In the genomic region with DNA sequence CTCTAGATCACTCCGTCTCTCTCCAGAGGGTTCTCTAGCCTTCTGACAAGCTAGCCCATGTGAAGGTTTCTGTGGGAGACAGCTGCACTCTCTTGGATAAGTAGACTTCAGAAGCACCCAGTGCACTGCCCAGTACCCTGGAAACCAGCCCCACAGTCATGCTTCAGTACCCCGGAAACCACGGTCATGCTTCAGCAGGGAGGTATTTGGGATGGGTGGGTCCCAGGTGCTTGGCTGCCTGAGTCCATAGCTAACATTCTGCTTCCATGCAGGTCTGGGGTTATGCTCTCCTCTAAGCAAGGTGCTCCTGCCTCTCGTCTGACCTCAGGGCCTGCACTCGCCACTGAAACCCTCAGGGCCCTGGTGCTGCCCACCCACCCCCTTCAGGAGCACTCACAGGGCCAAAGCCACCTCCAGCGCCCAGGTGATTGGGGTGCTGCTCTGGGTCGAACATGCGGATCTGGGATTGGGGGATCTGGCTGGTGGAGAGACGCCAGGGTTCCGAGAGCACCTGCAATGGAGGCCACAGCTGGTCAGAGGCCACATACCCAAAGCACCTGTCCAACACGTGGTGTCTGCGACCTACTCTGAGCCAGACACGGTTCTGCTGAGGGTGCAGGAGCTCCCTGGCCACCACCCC, we compare ENCODE assay signal across 30 cellular contexts. TPM values are rescaled to one million over a fixed set of nuclear protein-coding genes. Genes with fewer than 3 reads are reported as not detected.
A peak's percentile ranks its signal among the peaks of the same experiment; 100 is the strongest.
DNase-seq lines count a peak whose midpoint lies in the region; ATAC-seq, FAIRE-seq and TF ChIP-seq lines count a peak whose summit lies in the region.
"Had no signal": no experiment of that assay in that cellular context is flagged by ENCODE, and none has a peak within 500 bp of the region (broad histone marks: within the 10 kb centered on the region; RNA-seq: fewer than 3 reads in every experiment).

No MANE protein-coding gene starts in this region.

- H2AFZ ChIP-seq in HepG2 (ENCODE audit: low read length), result no peak overlapping the region

- POLR2A ChIA-PET in HepG2 (lab: Yijun Ruan, JAX), result interaction anchor here (1.2 to 3.2 kb wide), 6 partner anchors 12 to 130 kb away, joined by 4 to 30 read pairs (median 6); partner anchors contain the start of genes CHKB, KLHDC7B and SCO2

- no TSS peak for BruUV-seq in HepG2 (replicated peaks; lab: Mats Ljungman, UMichigan)

- TF ChIP-seq EP300 in HepG2 (IDR thresholded peaks at IDR 0.05; ENCODE audit: low read depth in 2 of 2, low read length in 2 of 2) (no peak), HepG2 (CRISPR knock-in tag; IDR thresholded peaks at IDR 0.05; ENCODE audit: borderline replicate concordance) (no peak)

- intact Hi-C loops in HepG2 (cut with micrococcal nuclease; ENCODE audit: unreplicated experiment), result no loop called here
- intact Hi-C loops in activated T-helper 1 cell treated with anti-CD3 and anti-CD28 coated beads, Interleukin-12 subunit alpha, Interleukin-12 subunit beta, Interleukin-2, Interleukin-4 antibody, amounts not matched to agents 30 ng/mL and 10 ng/mL and 1 ng/mL, durations not matched to agents 14 hours and 24 hours and 36 hours (cut with micrococcal nuclease), result no loop called here

- ATAC-seq in HepG2, result no peak
- ATAC-seq in GM21367 (IDR thresholded peaks at IDR 0.05; ENCODE audit: unreplicated experiment), result no peak
- ATAC-seq in HG03457 (IDR thresholded peaks at IDR 0.05; ENCODE audit: unreplicated experiment), result no peak
- ATAC-seq: stimulated activated memory B cell treated with anti-CD40 and anti-IgM and Interleukin-4, amounts not matched to agents 10 μg/mL and 1 μg/mL and 100 μg/mL, for 72 hours; WTC11 had no signal

- no peaks in the 10 kb centered on the region for H4K20me1 ChIP-seq in HepG2 (ENCODE audit: insufficient read depth, low read length)

- H3K36me3 ChIP-seq in HepG2 (replicated peaks in 1 of 2; ENCODE audit: control insufficient read depth in 1 of 2, insufficient read depth in 2 of 2, low read length in 2 of 2), result peaks cover 4 to 5% of the 10 kb centered on the region in 2 experiments; a peak in 2 of 5 replicates

- CTCF ChIA-PET in HepG2 (lab: Yijun Ruan, JAX; ENCODE audit: low intra/inter-chr PET ratio, low total read pairs), result no interaction called here

- H3K27ac Mint-ChIP-seq in activated T-helper 1 cell treated with anti-CD3 and anti-CD28 coated beads, Interleukin-12 subunit alpha, Interleukin-12 subunit beta, Interleukin-2, Interleukin-4 antibody, amounts not matched to agents 30 ng/mL and 10 ng/mL and 1 ng/mL, durations not matched to agents 14 hours and 24 hours and 36 hours, result no peak overlapping the region
- H3K27ac Mint-ChIP-seq: activated naive CD4-positive, alpha-beta T cell treated with anti-CD3 and anti-CD28 coated beads for 36 hours; dendritic cell treated with granulocyte-macrophage colony-stimulating factor and Interleukin-4, amounts not matched to agents 40 ng/mL and 50 ng/mL, for 4 days; nephron; stimulated activated memory B cell treated with anti-CD40 and anti-IgM and Interleukin-4, amounts not matched to agents 10 μg/mL and 1 μg/mL and 100 μg/mL, for 72 hours; WTC11 had no signal

- H3K79me2 ChIP-seq in HepG2 (ENCODE audit: insufficient read depth, low read length), result no peaks in the 10 kb centered on the region

- peak overlapping the region; percentile 47; the same call in 1 of the 2 replicates for H3K9ac ChIP-seq in HepG2 (ENCODE audit: insufficient read depth, low read depth, low read length)

- H3K9me3 ChIP-seq in HepG2 (ENCODE audit: low read length), result no peaks in the 10 kb centered on the region
- H3K9me3 ChIP-seq: adrenal gland, body of pancreas, SJCRH30 had no signal

- in situ Hi-C loops in HepG2 (cut with HindIII; ENCODE audit: extremely low pct_ligation_motif_present, low pct_unique_long_range_greater_than_20kb), result loop anchor here (5.0 kb wide), 1 partner anchor 38 kb away; the partner anchor contains the start of gene TYMP

- H3K27ac ChIP-seq in HepG2 (ENCODE audit: extremely low read length, insufficient read depth, low read length), result peak overlapping the region; percentile 83
- H3K27ac ChIP-seq: adrenal gland, SJCRH30 had no signal

- H3K9me3 Mint-ChIP-seq in activated T-helper 1 cell treated with anti-CD3 and anti-CD28 coated beads, Interleukin-12 subunit alpha, Interleukin-12 subunit beta, Interleukin-2, Interleukin-4 antibody, amounts not matched to agents 30 ng/mL and 10 ng/mL and 1 ng/mL, durations not matched to agents 14 hours and 24 hours and 36 hours, result no peaks in the 10 kb centered on the region
- H3K9me3 Mint-ChIP-seq: activated naive CD4-positive, alpha-beta T cell treated with anti-CD3 and anti-CD28 coated beads for 36 hours; CD4-positive, alpha-beta memory T cell; dendritic cell treated with granulocyte-macrophage colony-stimulating factor and Interleukin-4, amounts not matched to agents 40 ng/mL and 50 ng/mL, for 4 days; IgD-negative memory B cell; nephron; stimulated activated memory B cell treated with anti-CD40 and anti-IgM and Interleukin-4, amounts not matched to agents 10 μg/mL and 1 μg/mL and 100 μg/mL, for 72 hours; WTC11 had no signal

- H3K36me3 Mint-ChIP-seq in activated T-helper 1 cell treated with anti-CD3 and anti-CD28 coated beads, Interleukin-12 subunit alpha, Interleukin-12 subunit beta, Interleukin-2, Interleukin-4 antibody, amounts not matched to agents 30 ng/mL and 10 ng/mL and 1 ng/mL, durations not matched to agents 14 hours and 24 hours and 36 hours (ENCODE audit: low read depth), result peaks cover 27% of the 10 kb centered on the region

- H3K4me2 ChIP-seq in HepG2 (ENCODE audit: low read depth, low read length), result no peak overlapping the region; the same call in 1 of the 2 replicates

- WGBS in HepG2 (ENCODE audit: low lambda C conversion rate), result 93% methylated on average over 12 of the region's 13 CpGs

- H3K4me1 ChIP-seq in HepG2 (ENCODE audit: insufficient read depth, low read length), result peaks cover 29% of the 10 kb centered on the region
- H3K4me1 ChIP-seq: adrenal gland had no signal

- no peak overlapping the region for H3K4me3 ChIP-seq in HepG2 (replicated peaks in 1 of 3; ENCODE audit: insufficient read depth in 1 of 3, low read depth in 2 of 3, low read length in 3 of 3)
- H3K4me3 ChIP-seq: adrenal gland, body of pancreas, SJCRH30, skin epidermis had no signal

- no peak for TF ChIP-seq RAD21 in HepG2 (CRISPR knock-in tag; IDR thresholded peaks at IDR 0.05)

- TF ChIP-seq CTCF in HepG2 (CRISPR knock-in tag; IDR thresholded peaks at IDR 0.05), result no peak

- no peak overlapping the region for H3K4me3 Mint-ChIP-seq in activated T-helper 1 cell treated with anti-CD3 and anti-CD28 coated beads, Interleukin-12 subunit alpha, Interleukin-12 subunit beta, Interleukin-2, Interleukin-4 antibody, amounts not matched to agents 30 ng/mL and 10 ng/mL and 1 ng/mL, durations not matched to agents 14 hours and 24 hours and 36 hours
- H3K4me3 Mint-ChIP-seq: activated naive CD4-positive, alpha-beta T cell treated with anti-CD3 and anti-CD28 coated beads for 36 hours; CD4-positive, alpha-beta memory T cell; dendritic cell treated with granulocyte-macrophage colony-stimulating factor and Interleukin-4, amounts not matched to agents 40 ng/mL and 50 ng/mL, for 4 days; nephron; stimulated activated memory B cell treated with anti-CD40 and anti-IgM and Interleukin-4, amounts not matched to agents 10 μg/mL and 1 μg/mL and 100 μg/mL, for 72 hours; WTC11 had no signal

- DNase-seq in activated effector memory CD4-positive, alpha-beta T cell treated with anti-CD3 and anti-CD28 coated beads, Interleukin-2, amount 50 U/mL, for 16 hours, result peak; percentile 60
- DNase-seq in activated effector memory CD4-positive, alpha-beta T cell treated with Interleukin-2 at 50 U/mL for 16 hours, result no peak
- DNase-seq in NAMALWA (ENCODE audit: low spot score), result peak; percentile 61
- DNase-seq in HepG2 (ENCODE audit: low spot score), result no peak
- no peak for DNase-seq in activated T-helper 1 cell treated with anti-CD3 and anti-CD28 coated beads, Interleukin-12 subunit alpha, Interleukin-12 subunit beta, Interleukin-2, Interleukin-4 antibody, amounts not matched to agents 30 ng/mL and 10 ng/mL and 1 ng/mL, durations not matched to agents 14 hours and 24 hours and 36 hours (ENCODE audit: low spot score)
- no peak for DNase-seq in NCI-H2196 (lab: John Stamatoyannopoulos, UW; ENCODE audit: unreplicated experiment)
- DNase-seq: activated naive CD4-positive, alpha-beta T cell treated with anti-CD3 and anti-CD28 coated beads for 36 hours; activated T-cell treated with anti-CD3 and anti-CD28 coated beads, Interleukin-2, amount 50 U/mL, for 48 hours; CD4-positive, alpha-beta memory T cell; DMS 273 treated with DMSO at 0.1 percent for 48 hours; NCI-H446; NCI-H82; SJCRH30 had no signal

- FAIRE-seq in HepG2 (lab: Jason Lieb, UNC), result no peak
- FAIRE-seq: A204.1, endometrium, frontal cortex, GM12892 had no signal

- no peaks in the 10 kb centered on the region for H3K27me3 ChIP-seq in HepG2 (ENCODE audit: control insufficient read depth in 1 of 2, insufficient read depth in 2 of 2, low read length in 2 of 2)
- H3K27me3 ChIP-seq: adrenal gland, body of pancreas, SJCRH30 had no signal

- no peaks in the 10 kb centered on the region for H3K4me1 Mint-ChIP-seq in activated T-helper 1 cell treated with anti-CD3 and anti-CD28 coated beads, Interleukin-12 subunit alpha, Interleukin-12 subunit beta, Interleukin-2, Interleukin-4 antibody, amounts not matched to agents 30 ng/mL and 10 ng/mL and 1 ng/mL, durations not matched to agents 14 hours and 24 hours and 36 hours (ENCODE audit: low read depth)
- H3K4me1 Mint-ChIP-seq: CD4-positive, alpha-beta memory T cell; nephron; WTC11 had no signal

- TF ChIP-seq POLR2A in HepG2 (IDR thresholded peaks at IDR 0.05; ENCODE audit: insufficient read depth in 1 of 2, low read depth in 2 of 2, low read length in 2 of 2), result no peak

- peaks cover 3% of the 10 kb centered on the region for H3K27me3 Mint-ChIP-seq in activated T-helper 1 cell treated with anti-CD3 and anti-CD28 coated beads, Interleukin-12 subunit alpha, Interleukin-12 subunit beta, Interleukin-2, Interleukin-4 antibody, amounts not matched to agents 30 ng/mL and 10 ng/mL and 1 ng/mL, durations not matched to agents 14 hours and 24 hours and 36 hours (ENCODE audit: insufficient read depth)
- H3K27me3 Mint-ChIP-seq: CD4-positive, alpha-beta memory T cell; stimulated activated memory B cell treated with anti-CD40 and anti-IgM and Interleukin-4, amounts not matched to agents 10 μg/mL and 1 μg/mL and 100 μg/mL, for 72 hours had no signal

RNA-seq across cellular contexts. Expression of gene SYCE3, which starts 7.3 kb away (rescaled TPM):
- not detected in 2 replicates for total RNA-seq in HepG2 (2016; rRNA removed; fragmentation: Illumina TruSeq; extraction: Trizol)
- not detected in 2 replicates for total RNA-seq in HepG2 (2016; cell fraction: cytosol; rRNA removed; fragmentation: Illumina TruSeq; extraction: Trizol; ENCODE audit: low read depth)
- not detected in 2 replicates for total RNA-seq in HepG2 (2016; cell fraction: insoluble cytoplasmic fraction; rRNA removed; fragmentation: Illumina TruSeq; extraction: Trizol)
- total RNA-seq in HepG2 (2016; cell fraction: membrane; rRNA removed; fragmentation: Illumina TruSeq; extraction: Trizol), result not detected in 2 replicates
- not detected in 2 replicates for total RNA-seq in HepG2 (2016; cell fraction: nucleus; rRNA removed; fragmentation: Illumina TruSeq; extraction: Trizol)
- 0.29 TPM in 1 of 2 replicates, not detected in the other for polyA plus RNA-seq in HepG2 (2011; rRNA removed)
- polyA plus RNA-seq in HepG2 (2011; cell fraction: cytosol; rRNA removed), result 0.27 TPM in 1 of 2 replicates, not detected in the other
- polyA plus RNA-seq in HepG2 (2011; cell fraction: nucleus; rRNA removed), result not detected in 2 replicates
- not detected in 2 replicates for polyA plus RNA-seq in HepG2 (2012)
- not detected in 2 replicates for polyA plus RNA-seq in HepG2 (2016; cell fraction: cytosol; fragmentation: Illumina TruSeq; extraction: Trizol; ENCODE audit: low read depth)
- polyA plus RNA-seq in HepG2 (2016; cell fraction: insoluble cytoplasmic fraction; fragmentation: Illumina TruSeq; extraction: Trizol; ENCODE audit: low read depth), result not detected in 2 replicates
- polyA plus RNA-seq in HepG2 (2016; cell fraction: membrane; fragmentation: Illumina TruSeq; extraction: Trizol; ENCODE audit: low read depth), result not detected in 2 replicates
- not detected in 2 replicates for polyA plus RNA-seq in HepG2 (2016; cell fraction: nucleus; fragmentation: Illumina TruSeq; extraction: Trizol; ENCODE audit: insufficient read depth, low read depth)
- not detected in 2 replicates for polyA minus RNA-seq in HepG2 (2011; rRNA and poly(A)+ RNA removed; ENCODE audit: low replicate concordance)
- polyA minus RNA-seq in HepG2 (2011; cell fraction: cytosol; rRNA and poly(A)+ RNA removed), result not detected in 2 replicates
- not detected in 2 replicates for polyA minus RNA-seq in HepG2 (2011; cell fraction: nucleus; rRNA and poly(A)+ RNA removed)
- 0.83 TPM in 1 of 2 replicates, not detected in the other for total RNA-seq in activated T-helper 1 cell treated with anti-CD3 and anti-CD28 coated beads, Interleukin-12 subunit alpha, Interleukin-12 subunit beta, Interleukin-2, Interleukin-4 antibody, amounts not matched to agents 30 ng/mL and 10 ng/mL and 1 ng/mL, durations not matched to agents 14 hours and 24 hours and 36 hours
- total RNA-seq: body of pancreas; CD4-positive, alpha-beta memory T cell; frontal cortex; osteocyte; RPMI7951; SJCRH30; ureter had no signal
- polyA plus RNA-seq: IgD-negative memory B cell had no signal

RNA-seq across cellular contexts. Expression of gene CPT1B, which starts 8.2 kb away (rescaled TPM):
- total RNA-seq in HepG2 (2016; rRNA removed; fragmentation: Illumina TruSeq; extraction: Trizol), result 2.3 and 9.2 TPM in 2 replicates
- total RNA-seq in HepG2 (2016; cell fraction: cytosol; rRNA removed; fragmentation: Illumina TruSeq; extraction: Trizol; ENCODE audit: low read depth), result 0.91 and 1.5 TPM in 2 replicates
- 1.4 and 10.1 TPM in 2 replicates for total RNA-seq in HepG2 (2016; cell fraction: insoluble cytoplasmic fraction; rRNA removed; fragmentation: Illumina TruSeq; extraction: Trizol)
- total RNA-seq in HepG2 (2016; cell fraction: membrane; rRNA removed; fragmentation: Illumina TruSeq; extraction: Trizol), result 1.9 and 2.4 TPM in 2 replicates
- 11.6 and 16.2 TPM in 2 replicates for total RNA-seq in HepG2 (2016; cell fraction: nucleus; rRNA removed; fragmentation: Illumina TruSeq; extraction: Trizol)
- 19.5 and 26.5 TPM in 2 replicates for polyA plus RNA-seq in HepG2 (2011; rRNA removed)
- 4.5 and 5.2 TPM in 2 replicates for polyA plus RNA-seq in HepG2 (2011; cell fraction: cytosol; rRNA removed)
- polyA plus RNA-seq in HepG2 (2011; cell fraction: nucleus; rRNA removed), result 177 and 200 TPM in 2 replicates
- 15.0 and 23.3 TPM in 2 replicates for polyA plus RNA-seq in HepG2 (2012)
- 0.49 and 0.80 TPM in 2 replicates for polyA plus RNA-seq in HepG2 (2016; cell fraction: cytosol; fragmentation: Illumina TruSeq; extraction: Trizol; ENCODE audit: low read depth)
- 2.0 and 2.6 TPM in 2 replicates for polyA plus RNA-seq in HepG2 (2016; cell fraction: insoluble cytoplasmic fraction; fragmentation: Illumina TruSeq; extraction: Trizol; ENCODE audit: low read depth)
- 1.7 and 2.0 TPM in 2 replicates for polyA plus RNA-seq in HepG2 (2016; cell fraction: membrane; fragmentation: Illumina TruSeq; extraction: Trizol; ENCODE audit: low read depth)
- 62.6 and 63.1 TPM in 2 replicates for polyA plus RNA-seq in HepG2 (2016; cell fraction: nucleus; fragmentation: Illumina TruSeq; extraction: Trizol; ENCODE audit: insufficient read depth, low read depth)
- 7.0 and 8.4 TPM in 2 replicates for polyA minus RNA-seq in HepG2 (2011; rRNA and poly(A)+ RNA removed; ENCODE audit: low replicate concordance)
- polyA minus RNA-seq in HepG2 (2011; cell fraction: cytosol; rRNA and poly(A)+ RNA removed), result 0.79 and 1.7 TPM in 2 replicates
- 21.3 and 22.5 TPM in 2 replicates for polyA minus RNA-seq in HepG2 (2011; cell fraction: nucleus; rRNA and poly(A)+ RNA removed)
- total RNA-seq in activated T-helper 1 cell treated with anti-CD3 and anti-CD28 coated beads, Interleukin-12 subunit alpha, Interleukin-12 subunit beta, Interleukin-2, Interleukin-4 antibody, amounts not matched to agents 30 ng/mL and 10 ng/mL and 1 ng/mL, durations not matched to agents 14 hours and 24 hours and 36 hours, result 65.6 and 68.2 TPM in 2 replicates

RNA-seq across cellular contexts. Expression of gene CHKB, which starts 12.6 kb away (rescaled TPM):
- total RNA-seq in HepG2 (2016; rRNA removed; fragmentation: Illumina TruSeq; extraction: Trizol), result 9.9 and 24.5 TPM in 2 replicates
- 17.8 and 21.3 TPM in 2 replicates for total RNA-seq in HepG2 (2016; cell fraction: cytosol; rRNA removed; fragmentation: Illumina TruSeq; extraction: Trizol; ENCODE audit: low read depth)
- 10.7 and 27.7 TPM in 2 replicates for total RNA-seq in HepG2 (2016; cell fraction: insoluble cytoplasmic fraction; rRNA removed; fragmentation: Illumina TruSeq; extraction: Trizol)
- total RNA-seq in HepG2 (2016; cell fraction: membrane; rRNA removed; fragmentation: Illumina TruSeq; extraction: Trizol), result 16.6 and 17.3 TPM in 2 replicates
- 27.3 and 33.6 TPM in 2 replicates for total RNA-seq in HepG2 (2016; cell fraction: nucleus; rRNA removed; fragmentation: Illumina TruSeq; extraction: Trizol)
- polyA plus RNA-seq in HepG2 (2011; rRNA removed), result 42.7 and 43.1 TPM in 2 replicates
- 11.7 and 13.0 TPM in 2 replicates for polyA plus RNA-seq in HepG2 (2011; cell fraction: cytosol; rRNA removed)
- 163 and 176 TPM in 2 replicates for polyA plus RNA-seq in HepG2 (2011; cell fraction: nucleus; rRNA removed)
- polyA plus RNA-seq in HepG2 (2012), result 20.9 and 22.0 TPM in 2 replicates
- 10.7 and 12.5 TPM in 2 replicates for polyA plus RNA-seq in HepG2 (2016; cell fraction: cytosol; fragmentation: Illumina TruSeq; extraction: Trizol; ENCODE audit: low read depth)
- 10.1 and 10.6 TPM in 2 replicates for polyA plus RNA-seq in HepG2 (2016; cell fraction: insoluble cytoplasmic fraction; fragmentation: Illumina TruSeq; extraction: Trizol; ENCODE audit: low read depth)
- 12.3 and 13.1 TPM in 2 replicates for polyA plus RNA-seq in HepG2 (2016; cell fraction: membrane; fragmentation: Illumina TruSeq; extraction: Trizol; ENCODE audit: low read depth)
- 91.8 and 97.4 TPM in 2 replicates for polyA plus RNA-seq in HepG2 (2016; cell fraction: nucleus; fragmentation: Illumina TruSeq; extraction: Trizol; ENCODE audit: insufficient read depth, low read depth)
- 12.9 and 13.6 TPM in 2 replicates for polyA minus RNA-seq in HepG2 (2011; rRNA and poly(A)+ RNA removed; ENCODE audit: low replicate concordance)
- 3.1 TPM in 2 replicates for polyA minus RNA-seq in HepG2 (2011; cell fraction: cytosol; rRNA and poly(A)+ RNA removed)
- polyA minus RNA-seq in HepG2 (2011; cell fraction: nucleus; rRNA and poly(A)+ RNA removed), result 20.0 and 26.5 TPM in 2 replicates
- 81.0 and 88.7 TPM in 2 replicates for total RNA-seq in activated T-helper 1 cell treated with anti-CD3 and anti-CD28 coated beads, Interleukin-12 subunit alpha, Interleukin-12 subunit beta, Interleukin-2, Interleukin-4 antibody, amounts not matched to agents 30 ng/mL and 10 ng/mL and 1 ng/mL, durations not matched to agents 14 hours and 24 hours and 36 hours

RNA-seq across cellular contexts. Expression of gene KLHDC7B, which starts 24.3 kb away (rescaled TPM):
- total RNA-seq in HepG2 (2016; rRNA removed; fragmentation: Illumina TruSeq; extraction: Trizol), result not detected in 2 replicates
- total RNA-seq in HepG2 (2016; cell fraction: cytosol; rRNA removed; fragmentation: Illumina TruSeq; extraction: Trizol; ENCODE audit: low read depth), result not detected in 2 replicates
- not detected in 2 replicates for total RNA-seq in HepG2 (2016; cell fraction: insoluble cytoplasmic fraction; rRNA removed; fragmentation: Illumina TruSeq; extraction: Trizol)
- not detected in 2 replicates for total RNA-seq in HepG2 (2016; cell fraction: membrane; rRNA removed; fragmentation: Illumina TruSeq; extraction: Trizol)
- total RNA-seq in HepG2 (2016; cell fraction: nucleus; rRNA removed; fragmentation: Illumina TruSeq; extraction: Trizol), result not detected in 2 replicates
- 0.11 and 0.17 TPM in 2 replicates for polyA plus RNA-seq in HepG2 (2011; rRNA removed)
- polyA plus RNA-seq in HepG2 (2011; cell fraction: cytosol; rRNA removed), result 0.09 TPM in 2 replicates
- 0.68 and 0.81 TPM in 2 replicates for polyA plus RNA-seq in HepG2 (2011; cell fraction: nucleus; rRNA removed)
- polyA plus RNA-seq in HepG2 (2012), result 0.12 and 0.47 TPM in 2 replicates
- 0.03 TPM in 1 of 2 replicates, not detected in the other for polyA plus RNA-seq in HepG2 (2016; cell fraction: cytosol; fragmentation: Illumina TruSeq; extraction: Trizol; ENCODE audit: low read depth)
- not detected in 2 replicates for polyA plus RNA-seq in HepG2 (2016; cell fraction: insoluble cytoplasmic fraction; fragmentation: Illumina TruSeq; extraction: Trizol; ENCODE audit: low read depth)
- polyA plus RNA-seq in HepG2 (2016; cell fraction: membrane; fragmentation: Illumina TruSeq; extraction: Trizol; ENCODE audit: low read depth), result not detected in 2 replicates
- 0.09 TPM in 1 of 2 replicates, not detected in the other for polyA plus RNA-seq in HepG2 (2016; cell fraction: nucleus; fragmentation: Illumina TruSeq; extraction: Trizol; ENCODE audit: insufficient read depth, low read depth)
- polyA minus RNA-seq in HepG2 (2011; rRNA and poly(A)+ RNA removed; ENCODE audit: low replicate concordance), result 0.24 and 1.1 TPM in 2 replicates
- polyA minus RNA-seq in HepG2 (2011; cell fraction: cytosol; rRNA and poly(A)+ RNA removed), result 0.26 and 0.49 TPM in 2 replicates
- polyA minus RNA-seq in HepG2 (2011; cell fraction: nucleus; rRNA and poly(A)+ RNA removed), result 0.13 and 0.50 TPM in 2 replicates
- 5.5 TPM in 2 replicates for total RNA-seq in activated T-helper 1 cell treated with anti-CD3 and anti-CD28 coated beads, Interleukin-12 subunit alpha, Interleukin-12 subunit beta, Interleukin-2, Interleukin-4 antibody, amounts not matched to agents 30 ng/mL and 10 ng/mL and 1 ng/mL, durations not matched to agents 14 hours and 24 hours and 36 hours
- total RNA-seq: body of pancreas, frontal cortex, RPMI7951, WTC11 had no signal

RNA-seq across cellular contexts. Expression of gene MAPK8IP2, which starts 30.6 kb away (rescaled TPM):
- 2.1 and 2.6 TPM in 2 replicates for total RNA-seq in HepG2 (2016; rRNA removed; fragmentation: Illumina TruSeq; extraction: Trizol)
- 0.10 and 0.18 TPM in 2 replicates for total RNA-seq in HepG2 (2016; cell fraction: cytosol; rRNA removed; fragmentation: Illumina TruSeq; extraction: Trizol; ENCODE audit: low read depth)
- total RNA-seq in HepG2 (2016; cell fraction: insoluble cytoplasmic fraction; rRNA removed; fragmentation: Illumina TruSeq; extraction: Trizol), result 1.6 and 2.3 TPM in 2 replicates
- 0.65 and 0.77 TPM in 2 replicates for total RNA-seq in HepG2 (2016; cell fraction: membrane; rRNA removed; fragmentation: Illumina TruSeq; extraction: Trizol)
- total RNA-seq in HepG2 (2016; cell fraction: nucleus; rRNA removed; fragmentation: Illumina TruSeq; extraction: Trizol), result 1.8 and 2.3 TPM in 2 replicates
- polyA plus RNA-seq in HepG2 (2011; rRNA removed), result 1.3 and 2.2 TPM in 2 replicates
- polyA plus RNA-seq in HepG2 (2011; cell fraction: cytosol; rRNA removed), result 1.2 TPM in 2 replicates
- 4.1 and 4.5 TPM in 2 replicates for polyA plus RNA-seq in HepG2 (2011; cell fraction: nucleus; rRNA removed)
- 0.87 and 1.2 TPM in 2 replicates for polyA plus RNA-seq in HepG2 (2012)
- polyA plus RNA-seq in HepG2 (2016; cell fraction: cytosol; fragmentation: Illumina TruSeq; extraction: Trizol; ENCODE audit: low read depth), result 0.20 TPM in 2 replicates
- 1.7 and 2.3 TPM in 2 replicates for polyA plus RNA-seq in HepG2 (2016; cell fraction: insoluble cytoplasmic fraction; fragmentation: Illumina TruSeq; extraction: Trizol; ENCODE audit: low read depth)
- 0.47 and 0.71 TPM in 2 replicates for polyA plus RNA-seq in HepG2 (2016; cell fraction: membrane; fragmentation: Illumina TruSeq; extraction: Trizol; ENCODE audit: low read depth)
- polyA plus RNA-seq in HepG2 (2016; cell fraction: nucleus; fragmentation: Illumina TruSeq; extraction: Trizol; ENCODE audit: insufficient read depth, low read depth), result 3.0 and 3.2 TPM in 2 replicates
- 3.4 TPM in 1 of 2 replicates, not detected in the other for polyA minus RNA-seq in HepG2 (2011; rRNA and poly(A)+ RNA removed; ENCODE audit: low replicate concordance)
- polyA minus RNA-seq in HepG2 (2011; cell fraction: cytosol; rRNA and poly(A)+ RNA removed), result 1.5 and 2.2 TPM in 2 replicates
- polyA minus RNA-seq in HepG2 (2011; cell fraction: nucleus; rRNA and poly(A)+ RNA removed), result 1.4 and 1.5 TPM in 2 replicates
- 0.08 and 0.17 TPM in 2 replicates for total RNA-seq in activated T-helper 1 cell treated with anti-CD3 and anti-CD28 coated beads, Interleukin-12 subunit alpha, Interleukin-12 subunit beta, Interleukin-2, Interleukin-4 antibody, amounts not matched to agents 30 ng/mL and 10 ng/mL and 1 ng/mL, durations not matched to agents 14 hours and 24 hours and 36 hours
- polyA plus RNA-seq: CD4-positive, alpha-beta memory T cell; IgD-negative memory B cell had no signal

Comparison
In these comparisons a context has a peak if more than half of its experiments do, and no peak if none do; other contexts are left out.
1. DNase-seq: peak in activated effector memory CD4-positive, alpha-beta T cell treated with anti-CD3 and anti-CD28 coated beads, Interleukin-2, amount 50 U/mL, for 16 hours (single experiment) and NAMALWA (single experiment); none in activated effector memory CD4-positive, alpha-beta T cell treated with Interleukin-2 at 50 U/mL for 16 hours (single experiment), HepG2 (single experiment), activated T-helper 1 cell treated with anti-CD3 and anti-CD28 coated beads, Interleukin-12 subunit alpha, Interleukin-12 subunit beta, Interleukin-2, Interleukin-4 antibody, amounts not matched to agents 30 ng/mL and 10 ng/mL and 1 ng/mL, durations not matched to agents 14 hours and 24 hours and 36 hours (single experiment) and NCI-H2196 (single experiment).